In the genomic region with DNA sequence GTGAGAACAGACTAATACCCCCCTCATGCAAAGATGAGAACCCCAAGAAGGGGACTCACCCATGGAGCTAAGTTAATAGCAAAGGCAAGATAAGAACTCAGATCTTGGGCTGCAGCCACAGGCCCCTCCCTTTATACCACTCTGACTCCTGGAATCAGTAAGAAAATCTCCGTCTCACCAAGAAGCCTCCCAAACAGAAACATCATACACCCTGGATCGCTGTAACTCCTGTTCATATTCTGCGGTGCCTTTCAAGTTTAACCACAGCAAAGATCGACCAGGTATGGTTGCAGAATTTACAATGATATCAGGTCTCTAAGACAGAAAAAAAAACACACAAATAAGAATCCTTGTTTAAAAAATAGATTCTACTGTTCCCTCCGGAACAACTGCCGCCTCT, we compare ENCODE assay signal across 1 cellular context.
TF ChIP-seq lines count a peak whose summit lies in the region.

No MANE protein-coding gene starts in this region.

TF ChIP-seq in GM23338, 12 proteins besides CTCF, POLR2A, EP300 and RAD21:
- TF ChIP-seq, protein P1, sequence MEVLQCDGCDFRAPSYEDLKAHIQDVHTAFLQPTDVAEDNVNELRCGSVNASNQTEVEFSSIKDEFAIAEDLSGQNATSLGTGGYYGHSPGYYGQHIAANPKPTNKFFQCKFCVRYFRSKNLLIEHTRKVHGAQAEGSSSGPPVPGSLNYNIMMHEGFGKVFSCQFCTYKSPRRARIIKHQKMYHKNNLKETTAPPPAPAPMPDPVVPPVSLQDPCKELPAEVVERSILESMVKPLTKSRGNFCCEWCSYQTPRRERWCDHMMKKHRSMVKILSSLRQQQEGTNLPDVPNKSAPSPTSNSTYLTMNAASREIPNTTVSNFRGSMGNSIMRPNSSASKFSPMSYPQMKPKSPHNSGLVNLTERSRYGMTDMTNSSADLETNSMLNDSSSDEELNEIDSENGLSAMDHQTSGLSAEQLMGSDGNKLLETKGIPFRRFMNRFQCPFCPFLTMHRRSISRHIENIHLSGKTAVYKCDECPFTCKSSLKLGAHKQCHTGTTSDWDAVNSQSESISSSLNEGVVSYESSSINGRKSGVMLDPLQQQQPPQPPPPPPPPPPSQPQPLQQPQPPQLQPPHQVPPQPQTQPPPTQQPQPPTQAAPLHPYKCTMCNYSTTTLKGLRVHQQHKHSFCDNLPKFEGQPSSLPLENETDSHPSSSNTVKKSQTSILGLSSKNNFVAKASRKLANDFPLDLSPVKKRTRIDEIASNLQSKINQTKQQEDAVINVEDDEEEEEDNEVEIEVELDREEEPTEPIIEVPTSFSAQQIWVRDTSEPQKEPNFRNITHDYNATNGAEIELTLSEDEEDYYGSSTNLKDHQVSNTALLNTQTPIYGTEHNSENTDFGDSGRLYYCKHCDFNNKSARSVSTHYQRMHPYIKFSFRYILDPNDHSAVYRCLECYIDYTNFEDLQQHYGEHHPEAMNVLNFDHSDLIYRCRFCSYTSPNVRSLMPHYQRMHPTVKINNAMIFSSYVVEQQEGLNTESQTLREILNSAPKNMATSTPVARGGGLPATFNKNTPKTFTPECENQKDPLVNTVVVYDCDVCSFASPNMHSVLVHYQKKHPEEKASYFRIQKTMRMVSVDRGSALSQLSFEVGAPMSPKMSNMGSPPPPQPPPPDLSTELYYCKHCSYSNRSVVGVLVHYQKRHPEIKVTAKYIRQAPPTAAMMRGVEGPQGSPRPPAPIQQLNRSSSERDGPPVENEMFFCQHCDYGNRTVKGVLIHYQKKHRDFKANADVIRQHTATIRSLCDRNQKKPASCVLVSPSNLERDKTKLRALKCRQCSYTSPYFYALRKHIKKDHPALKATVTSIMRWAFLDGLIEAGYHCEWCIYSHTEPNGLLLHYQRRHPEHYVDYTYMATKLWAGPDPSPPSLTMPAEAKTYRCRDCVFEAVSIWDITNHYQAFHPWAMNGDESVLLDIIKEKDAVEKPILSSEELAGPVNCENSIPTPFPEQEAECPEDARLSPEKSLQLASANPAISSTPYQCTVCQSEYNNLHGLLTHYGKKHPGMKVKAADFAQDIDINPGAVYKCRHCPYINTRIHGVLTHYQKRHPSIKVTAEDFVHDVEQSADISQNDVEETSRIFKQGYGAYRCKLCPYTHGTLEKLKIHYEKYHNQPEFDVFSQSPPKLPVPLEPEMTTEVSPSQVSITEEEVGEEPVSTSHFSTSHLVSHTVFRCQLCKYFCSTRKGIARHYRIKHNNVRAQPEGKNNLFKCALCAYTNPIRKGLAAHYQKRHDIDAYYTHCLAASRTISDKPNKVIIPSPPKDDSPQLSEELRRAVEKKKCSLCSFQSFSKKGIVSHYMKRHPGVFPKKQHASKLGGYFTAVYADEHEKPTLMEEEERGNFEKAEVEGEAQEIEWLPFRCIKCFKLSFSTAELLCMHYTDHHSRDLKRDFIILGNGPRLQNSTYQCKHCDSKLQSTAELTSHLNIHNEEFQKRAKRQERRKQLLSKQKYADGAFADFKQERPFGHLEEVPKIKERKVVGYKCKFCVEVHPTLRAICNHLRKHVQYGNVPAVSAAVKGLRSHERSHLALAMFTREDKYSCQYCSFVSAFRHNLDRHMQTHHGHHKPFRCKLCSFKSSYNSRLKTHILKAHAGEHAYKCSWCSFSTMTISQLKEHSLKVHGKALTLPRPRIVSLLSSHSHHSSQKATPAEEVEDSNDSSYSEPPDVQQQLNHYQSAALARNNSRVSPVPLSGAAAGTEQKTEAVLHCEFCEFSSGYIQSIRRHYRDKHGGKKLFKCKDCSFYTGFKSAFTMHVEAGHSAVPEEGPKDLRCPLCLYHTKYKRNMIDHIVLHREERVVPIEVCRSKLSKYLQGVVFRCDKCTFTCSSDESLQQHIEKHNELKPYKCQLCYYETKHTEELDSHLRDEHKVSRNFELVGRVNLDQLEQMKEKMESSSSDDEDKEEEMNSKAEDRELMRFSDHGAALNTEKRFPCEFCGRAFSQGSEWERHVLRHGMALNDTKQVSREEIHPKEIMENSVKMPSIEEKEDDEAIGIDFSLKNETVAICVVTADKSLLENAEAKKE (CRISPR knock-in tag; IDR thresholded peaks at IDR 0.05) = no peak
- TF ChIP-seq CREB1 (CRISPR knock-in tag; IDR thresholded peaks at IDR 0.05; ENCODE audit: low read depth) (no peak), EZH2 (IDR thresholded peaks at IDR 0.05; ENCODE audit: low read depth, unreplicated experiment) (no peak), ZNF331 (CRISPR knock-in tag; IDR thresholded peaks at IDR 0.05; ENCODE audit: low read depth) (no peak), STAT1 (IDR thresholded peaks at IDR 0.05; ENCODE audit: unreplicated experiment) (no peak), EZH2phosphoT487 (IDR thresholded peaks at IDR 0.05; ENCODE audit: unreplicated experiment) (no peak), JUNB (IDR thresholded peaks at IDR 0.05; ENCODE audit: unreplicated experiment) (no peak), POLR2AphosphoS5 (IDR thresholded peaks at IDR 0.05; ENCODE audit: low read depth) (no peak), NANOG (IDR thresholded peaks at IDR 0.05; ENCODE audit: borderline replicate concordance) (no peak), ZNF114 (CRISPR knock-in tag; IDR thresholded peaks at IDR 0.05) (no peak)
- TF ChIP-seq, protein P2, sequence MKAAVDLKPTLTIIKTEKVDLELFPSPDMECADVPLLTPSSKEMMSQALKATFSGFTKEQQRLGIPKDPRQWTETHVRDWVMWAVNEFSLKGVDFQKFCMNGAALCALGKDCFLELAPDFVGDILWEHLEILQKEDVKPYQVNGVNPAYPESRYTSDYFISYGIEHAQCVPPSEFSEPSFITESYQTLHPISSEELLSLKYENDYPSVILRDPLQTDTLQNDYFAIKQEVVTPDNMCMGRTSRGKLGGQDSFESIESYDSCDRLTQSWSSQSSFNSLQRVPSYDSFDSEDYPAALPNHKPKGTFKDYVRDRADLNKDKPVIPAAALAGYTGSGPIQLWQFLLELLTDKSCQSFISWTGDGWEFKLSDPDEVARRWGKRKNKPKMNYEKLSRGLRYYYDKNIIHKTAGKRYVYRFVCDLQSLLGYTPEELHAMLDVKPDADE (IDR thresholded peaks at IDR 0.05) = no peak
- TF ChIP-seq, protein P3, sequence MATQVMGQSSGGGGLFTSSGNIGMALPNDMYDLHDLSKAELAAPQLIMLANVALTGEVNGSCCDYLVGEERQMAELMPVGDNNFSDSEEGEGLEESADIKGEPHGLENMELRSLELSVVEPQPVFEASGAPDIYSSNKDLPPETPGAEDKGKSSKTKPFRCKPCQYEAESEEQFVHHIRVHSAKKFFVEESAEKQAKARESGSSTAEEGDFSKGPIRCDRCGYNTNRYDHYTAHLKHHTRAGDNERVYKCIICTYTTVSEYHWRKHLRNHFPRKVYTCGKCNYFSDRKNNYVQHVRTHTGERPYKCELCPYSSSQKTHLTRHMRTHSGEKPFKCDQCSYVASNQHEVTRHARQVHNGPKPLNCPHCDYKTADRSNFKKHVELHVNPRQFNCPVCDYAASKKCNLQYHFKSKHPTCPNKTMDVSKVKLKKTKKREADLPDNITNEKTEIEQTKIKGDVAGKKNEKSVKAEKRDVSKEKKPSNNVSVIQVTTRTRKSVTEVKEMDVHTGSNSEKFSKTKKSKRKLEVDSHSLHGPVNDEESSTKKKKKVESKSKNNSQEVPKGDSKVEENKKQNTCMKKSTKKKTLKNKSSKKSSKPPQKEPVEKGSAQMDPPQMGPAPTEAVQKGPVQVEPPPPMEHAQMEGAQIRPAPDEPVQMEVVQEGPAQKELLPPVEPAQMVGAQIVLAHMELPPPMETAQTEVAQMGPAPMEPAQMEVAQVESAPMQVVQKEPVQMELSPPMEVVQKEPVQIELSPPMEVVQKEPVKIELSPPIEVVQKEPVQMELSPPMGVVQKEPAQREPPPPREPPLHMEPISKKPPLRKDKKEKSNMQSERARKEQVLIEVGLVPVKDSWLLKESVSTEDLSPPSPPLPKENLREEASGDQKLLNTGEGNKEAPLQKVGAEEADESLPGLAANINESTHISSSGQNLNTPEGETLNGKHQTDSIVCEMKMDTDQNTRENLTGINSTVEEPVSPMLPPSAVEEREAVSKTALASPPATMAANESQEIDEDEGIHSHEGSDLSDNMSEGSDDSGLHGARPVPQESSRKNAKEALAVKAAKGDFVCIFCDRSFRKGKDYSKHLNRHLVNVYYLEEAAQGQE (IDR thresholded peaks at IDR 0.05; ENCODE audit: unreplicated experiment) = no peak
TF ChIP-seq in GM23338: peak in this region for 0.
